ENCODE assay signal across 8 cellular contexts in genomic region chr9:114805670-114806551, GRCh38. TPM values are rescaled to one million over a fixed set of nuclear protein-coding genes. Genes with fewer than 3 reads are reported as not detected.
A peak's percentile ranks its signal among the peaks of the same experiment; 100 is the strongest.
DNase-seq lines count a peak whose midpoint lies in the region; ATAC-seq and TF ChIP-seq lines count a peak whose summit lies in the region.

TSS of gene TNFSF15 (minus strand) at chr9:114806039. CDS start at chr9:114806012, 27 bp downstream.

- peak; percentile 57 for DNase-seq in DMS153 treated with DMSO at 0.1 percent for 48 hours (lab: John Stamatoyannopoulos, UW; ENCODE audit: unreplicated experiment)
- DNase-seq in RWPE1 (ENCODE audit: low spot score), result peak; percentile 90
- no peak for DNase-seq in esophagus muscularis mucosa (ENCODE audit: extremely low spot score)
- peak; percentile 41 for DNase-seq in osteoblast (ENCODE audit: insufficient read length, low spot score, missing footprints)
- no peak for DNase-seq in cerebellar nuclear complex (lab: John Stamatoyannopoulos, UW)
- DNase-seq in erythroblast (lab: John Stamatoyannopoulos, UW), result no peak

- 40% methylated on average over 7 of the region's 8 CpGs for WGBS in esophagus muscularis mucosa

- ATAC-seq in GM19452 (IDR thresholded peaks at IDR 0.05; ENCODE audit: unreplicated experiment) (peak; percentile 96), HG03457 (IDR thresholded peaks at IDR 0.05; ENCODE audit: unreplicated experiment) (peak; percentile 96)

- TF ChIP-seq EP300 in esophagus muscularis mucosa (IDR thresholded peaks at IDR 0.05), result no peak

- no peak within 1 kb of the TSS for H2AFZ ChIP-seq in osteoblast (ENCODE audit: low read length)

- H3K4me2 ChIP-seq in osteoblast (ENCODE audit: insufficient read depth, low read length), result peak within 1 kb of the TSS; percentile 42

- no peaks in the 10 kb centered on the region for H3K36me3 ChIP-seq in esophagus muscularis mucosa
- no peaks in the 10 kb centered on the region for H3K36me3 ChIP-seq in osteoblast (ENCODE audit: insufficient read depth, low read length)

- H3K79me2 ChIP-seq in osteoblast (ENCODE audit: insufficient read depth, low read length), result no peaks in the 10 kb centered on the region

- TF ChIP-seq POLR2A in esophagus muscularis mucosa (IDR thresholded peaks at IDR 0.05; ENCODE audit: low read depth) (no peak), erythroblast (IDR thresholded peaks at IDR 0.05; ENCODE audit: low read length) (no peak)

- no peaks in the 10 kb centered on the region for H4K20me1 ChIP-seq in osteoblast (ENCODE audit: insufficient read depth, low read length)

- H3K4me3 ChIP-seq in esophagus muscularis mucosa, result peak within 1 kb of the TSS in 3 of 4 donors; percentile 0 to 12 (median 8)
- H3K4me3 ChIP-seq in osteoblast (ENCODE audit: insufficient read depth, low read length), result no peak within 1 kb of the TSS

- H3K27me3 ChIP-seq in esophagus muscularis mucosa (no peaks in the 10 kb centered on the region), osteoblast (ENCODE audit: insufficient read depth, low read length) (no peaks in the 10 kb centered on the region)

- intact Hi-C loops in esophagus muscularis mucosa (cut with DNase I), result no loop called here

- no peak for TF ChIP-seq CTCF in RWPE1 (conservative IDR thresholded peaks at IDR 0.05; ENCODE audit: low read depth)
- TF ChIP-seq CTCF in esophagus muscularis mucosa (IDR thresholded peaks at IDR 0.05), result no peak
- TF ChIP-seq CTCF in osteoblast (IDR thresholded peaks at IDR 0.05; ENCODE audit: extremely low read depth, low read depth, low read length), result no peak

- H3K4me1 ChIP-seq in esophagus muscularis mucosa (peaks cover 0 to 20% (median 15%) of the 10 kb centered on the region in 4 donors), osteoblast (ENCODE audit: insufficient read depth, low read length) (peaks cover 28% of the 10 kb centered on the region)

- peak within 1 kb of the TSS; percentile 92 for H3K27ac ChIP-seq in RWPE1
- no peak within 1 kb of the TSS for H3K27ac ChIP-seq in esophagus muscularis mucosa (replicated peaks in 1 of 4)
- peak within 1 kb of the TSS; percentile 17 for H3K27ac ChIP-seq in osteoblast (ENCODE audit: low read depth, low read length)

- no peaks in the 10 kb centered on the region for H3K9me3 ChIP-seq in esophagus muscularis mucosa
- no peaks in the 10 kb centered on the region for H3K9me3 ChIP-seq in osteoblast (ENCODE audit: low read depth, low read length)

- CTCF ChIA-PET in RWPE1 (lab: Yijun Ruan, JAX), result interaction anchor here (0.6 to 1.5 kb wide), 9 partner anchors 10 to 400 kb away, joined by 3 to 8 read pairs (median 3); no protein-coding TSS in a partner anchor

- POLR2A ChIA-PET in RWPE1 (lab: Yijun Ruan, JAX; ENCODE audit: low non-redundant PET), result interaction anchor here (0.6 to 1.0 kb wide), 5 partner anchors 89 to 600 kb away, joined by 3 to 7 read pairs (median 4); partner anchors contain the start of gene ATP6V1G1

RNA-seq across cellular contexts. Expression of gene TNFSF15, which starts in this region (rescaled TPM):
- under 1 TPM; 0.06 to 0.83 (median 0.25) TPM for total RNA-seq in esophagus muscularis mucosa
- total RNA-seq in osteoblast, result under 0.01 and 0.29 TPM in 2 replicates

Comparison
In these comparisons a context has a peak if more than half of its experiments do, and no peak if none do; other contexts are left out.
1. Peak in DNase-seq, H3K27ac ChIP-seq and H3K4me2 ChIP-seq in osteoblast; RNA of the gene not detected or under 1 TPM.
2. DNase-seq: peak in DMS153 treated with DMSO at 0.1 percent for 48 hours (single experiment) and RWPE1 (single experiment); none in esophagus muscularis mucosa (single experiment), cerebellar nuclear complex (0 of 2) and erythroblast (0 of 2).